8 cellular contexts compared by ENCODE assay signal in genomic region chr19:3984584-3984907, GRCh38. TPM values are rescaled to one million over a fixed set of nuclear protein-coding genes. Genes with fewer than 3 reads are reported as not detected.
DNase-seq lines count a peak whose midpoint lies in the region; ATAC-seq and TF ChIP-seq lines count a peak whose summit lies in the region.

No MANE protein-coding gene starts in this region.

- no peaks in the 10 kb centered on the region for H3K9me3 Mint-ChIP-seq in activated CD4-positive, alpha-beta T cell treated with anti-CD3 and anti-CD28 coated beads for 36 hours (ENCODE audit: low read depth)

- no peaks in the 10 kb centered on the region for H3K27me3 Mint-ChIP-seq in activated CD4-positive, alpha-beta T cell treated with anti-CD3 and anti-CD28 coated beads for 36 hours

- no peak for DNase-seq in activated CD4-positive, alpha-beta T cell treated with anti-CD3 and anti-CD28 coated beads for 36 hours
- DNase-seq in activated CD4-positive, alpha-beta T cell treated with anti-CD3 and anti-CD28 coated beads, Interleukin-2, amount 50 U/mL, for 48 hours = no peak
- DNase-seq in adrenal gland (peak in 2 of 7 donors; percentile 40 to 63), kidney epithelial cell (ENCODE audit: low read depth) (no peak), testis (no peak), kidney glomerular epithelial cell (lab: John Stamatoyannopoulos, UW) (no peak), NCI-H774 (lab: John Stamatoyannopoulos, UW) (no peak)

- H3K36me3 Mint-ChIP-seq in activated CD4-positive, alpha-beta T cell treated with anti-CD3 and anti-CD28 coated beads for 36 hours (ENCODE audit: low read depth) = peaks cover 54% of the 10 kb centered on the region

- H3K27ac ChIP-seq in adrenal gland = peak overlapping the region; percentile 93 to 99 (median 98)
- H3K27ac ChIP-seq in testis = peak overlapping the region; percentile 92 to 98

- intact Hi-C loops in activated CD4-positive, alpha-beta T cell treated with anti-CD3 and anti-CD28 coated beads for 36 hours (cut with DNase I, micrococcal nuclease) = loop anchor here in 1 of 2 experiments (2.0 to 10.0 kb wide), 2 partner anchors 358 to 1700 kb away; partner anchors contain the start of genes CACTIN, HSD11B1L and MICOS13
- intact Hi-C loops in adrenal gland (cut with DNase I) (no loop called here), testis (cut with DNase I; ENCODE audit: low total_unique reads) (no loop called here)

- 0 to 1% (median 0%) methylated on average over 4 to 10 of the region's 10 CpGs for WGBS in adrenal gland, 4 donors
- 0 to 1% methylated on average over 10 of the region's 10 CpGs for WGBS in testis, 2 donors

- CTCF ChIA-PET in activated CD4-positive, alpha-beta T cell treated with anti-CD3 and anti-CD28 coated beads for 36 hours (lab: Charles Lee) = no interaction called here

- H3K27me3 ChIP-seq in adrenal gland (no peaks in the 10 kb centered on the region), kidney epithelial cell (ENCODE audit: control insufficient read depth, insufficient read depth, low read length) (no peaks in the 10 kb centered on the region), testis (no peaks in the 10 kb centered on the region)

- H3K36me3 ChIP-seq in adrenal gland (replicated peaks in 1 of 2) = peaks cover 0 to 45% of the 10 kb centered on the region in 2 donors
- H3K36me3 ChIP-seq in kidney epithelial cell (ENCODE audit: control insufficient read depth, insufficient read depth, low read length) = peaks cover 18% of the 10 kb centered on the region
- no peaks in the 10 kb centered on the region for H3K36me3 ChIP-seq in testis (ENCODE audit: low read depth, missing control alignments)

- H3K4me1 Mint-ChIP-seq in activated CD4-positive, alpha-beta T cell treated with anti-CD3 and anti-CD28 coated beads for 36 hours = peaks cover 54% of the 10 kb centered on the region

- no peaks in the 10 kb centered on the region for H3K9me3 ChIP-seq in adrenal gland (replicated peaks in 1 of 3)
- no peaks in the 10 kb centered on the region for H3K9me3 ChIP-seq in testis

- H3K4me1 ChIP-seq in adrenal gland (replicated peaks in 1 of 2) (peaks cover 19 to 46% of the 10 kb centered on the region in 2 donors), testis (peaks cover 35% of the 10 kb centered on the region)

- ATAC-seq in activated CD4-positive, alpha-beta T cell treated with anti-CD3 and anti-CD28 coated beads for 36 hours = no peak
- no peak for ATAC-seq in esophagus mucosa

- POLR2A ChIA-PET in activated CD4-positive, alpha-beta T cell treated with anti-CD3 and anti-CD28 coated beads for 36 hours (lab: Charles Lee) = interaction anchor here (1.0 to 2.8 kb wide), 3 partner anchors 9 to 23 kb away, joined by 3 to 30 read pairs (median 25); partner anchors contain the start of genes DAPK3 and PIAS4

- TF ChIP-seq POLR2A in adrenal gland (IDR thresholded peaks at IDR 0.05) (no peak), testis (IDR thresholded peaks at IDR 0.05) (no peak)

- peak overlapping the region; percentile 94 for H3K27ac Mint-ChIP-seq in activated CD4-positive, alpha-beta T cell treated with anti-CD3 and anti-CD28 coated beads for 36 hours

- TF ChIP-seq CTCF in adrenal gland (IDR thresholded peaks at IDR 0.05) (peak in 1 of 6 experiments; percentile 6), kidney epithelial cell (IDR thresholded peaks at IDR 0.05; ENCODE audit: insufficient read depth, low read length, poor library complexity, severe bottlenecking) (no peak), testis (IDR thresholded peaks at IDR 0.05) (no peak)

- H3K4me3 Mint-ChIP-seq in activated CD4-positive, alpha-beta T cell treated with anti-CD3 and anti-CD28 coated beads for 36 hours = peak overlapping the region; percentile 87

- H3K4me3 ChIP-seq in adrenal gland = peak overlapping the region; percentile 84 to 100 (median 94)
- H3K4me3 ChIP-seq in kidney epithelial cell (ENCODE audit: low read depth, low read length) = peak overlapping the region; percentile 92
- peak overlapping the region; percentile 95 to 96 for H3K4me3 ChIP-seq in testis

RNA-seq across cellular contexts. Expression of gene EEF2, which starts 0.7 kb away (rescaled TPM):
- total RNA-seq in activated CD4-positive, alpha-beta T cell treated with anti-CD3 and anti-CD28 coated beads for 36 hours = 1,000 to 10,000 TPM; 3,116 to 3,255 TPM
- 1,000 to 10,000 TPM; 1,603 to 3,482 (median 2,345) TPM for total RNA-seq in adrenal gland
- polyA plus RNA-seq in adrenal gland = 1,000 to 10,000 TPM in 2 of 3 donors, 100 to 1,000 TPM in 1; 752 to 2,793 (median 1,120) TPM
- 3,492 and 3,925 TPM in 2 replicates for total RNA-seq in kidney epithelial cell
- 1,000 to 10,000 TPM in 1 of 2 donors, 100 to 1,000 TPM in 1; 909 to 1,599 TPM for total RNA-seq in testis
- 1,429 TPM for polyA plus RNA-seq in testis (ENCODE audit: insufficient read depth, low read depth, low replicate concordance)
- 2,169 TPM for total RNA-seq in esophagus mucosa

RNA-seq across cellular contexts. Expression of gene DAPK3, which starts 13.6 kb away (rescaled TPM):
- 10 to 100 TPM; 26.7 to 27.6 TPM for total RNA-seq in activated CD4-positive, alpha-beta T cell treated with anti-CD3 and anti-CD28 coated beads for 36 hours
- total RNA-seq in adrenal gland (10 to 100 TPM; 27.2 to 83.2 (median 43.3) TPM), kidney epithelial cell (155 and 199 TPM in 2 replicates), testis (100 to 1,000 TPM; 102 to 111 TPM), esophagus mucosa (28.8 TPM)
- polyA plus RNA-seq in adrenal gland (10 to 100 TPM; 17.6 to 79.0 (median 44.0) TPM), testis (ENCODE audit: insufficient read depth, low read depth, low replicate concordance) (89.8 TPM)

RNA-seq across cellular contexts. Expression of gene PIAS4, which starts 23.0 kb away (rescaled TPM):
- 10 to 100 TPM; 23.0 to 37.3 TPM for total RNA-seq in activated CD4-positive, alpha-beta T cell treated with anti-CD3 and anti-CD28 coated beads for 36 hours
- total RNA-seq in adrenal gland (10 to 100 TPM; 16.6 to 40.7 (median 28.6) TPM), kidney epithelial cell (38.1 and 43.7 TPM in 2 replicates), testis (10 to 100 TPM; 89.1 to 94.5 TPM), esophagus mucosa (19.3 TPM)
- polyA plus RNA-seq in adrenal gland (10 to 100 TPM; 13.7 to 22.3 (median 21.2) TPM), testis (ENCODE audit: insufficient read depth, low read depth, low replicate concordance) (142 TPM)

RNA-seq across cellular contexts. Expression of gene NMRK2, which starts 51.7 kb away (rescaled TPM):
- total RNA-seq in activated CD4-positive, alpha-beta T cell treated with anti-CD3 and anti-CD28 coated beads for 36 hours = not detected
- total RNA-seq in adrenal gland (1 to 10 TPM in 3 of 8 donors, under 1 TPM in 1, not detected in 4; 0.36 to 3.8 (median 1.8) TPM), kidney epithelial cell (not detected in 2 replicates), testis (1 to 10 TPM; 1.7 to 3.2 TPM), esophagus mucosa (not detected)
- polyA plus RNA-seq in adrenal gland (1 to 10 TPM; 1.3 to 2.3 (median 1.8) TPM), testis (ENCODE audit: insufficient read depth, low read depth, low replicate concordance) (1.7 TPM)
